ENCODE assay signal across 8 cellular contexts in the genomic region with DNA sequence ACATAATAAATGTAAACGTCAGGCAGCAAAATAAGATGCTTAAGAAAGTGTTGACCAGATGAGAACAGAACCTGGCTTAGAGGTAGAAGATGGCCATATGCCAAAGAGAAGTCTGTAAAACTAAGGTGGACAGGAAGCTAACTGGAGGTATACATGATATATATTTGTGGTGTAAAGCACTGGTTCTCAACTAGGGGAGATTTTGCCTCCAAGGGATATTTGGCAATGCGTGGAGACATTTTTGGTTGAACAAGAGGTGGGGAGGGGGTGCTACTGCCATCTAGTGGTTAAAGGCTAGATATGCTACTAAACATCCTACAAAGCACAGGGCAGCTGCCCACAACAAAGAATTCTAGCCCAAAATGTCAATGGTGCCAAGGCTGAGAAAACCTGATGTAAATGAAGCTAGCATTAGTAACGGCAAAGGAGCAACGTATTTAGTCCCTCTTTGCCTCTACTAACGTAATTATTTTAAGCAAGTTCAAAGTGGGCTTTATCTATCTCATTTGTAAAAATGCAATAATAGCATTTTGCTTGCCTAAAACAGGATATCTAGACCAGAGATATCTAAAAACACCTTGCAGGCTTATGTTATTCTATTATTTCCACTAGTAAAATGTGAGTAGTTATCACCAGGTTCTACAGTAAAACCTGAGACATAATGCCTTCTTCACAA.
A peak's percentile ranks its signal among the peaks of the same experiment; 100 is the strongest.
DNase-seq lines count a peak whose midpoint lies in the region; ATAC-seq and TF ChIP-seq lines count a peak whose summit lies in the region.

No MANE protein-coding gene starts in this region.

- CTCF ChIA-PET in activated B cell treated with CpG ODN at 0.5 μM for 24 hours (lab: Charles Lee), result interaction anchor here (0.7 to 2.9 kb wide), 11 partner anchors 10 to 949 kb away, joined by 3 to 20 read pairs (median 4); no protein-coding TSS in a partner anchor

- no peaks in the 10 kb centered on the region for H3K9me3 Mint-ChIP-seq in activated B cell treated with CpG ODN at 0.5 μM for 24 hours

- ATAC-seq in HG02852 (IDR thresholded peaks at IDR 0.05; ENCODE audit: unreplicated experiment), result peak; percentile 78
- ATAC-seq in activated B cell treated with CpG ODN at 0.5 μM for 24 hours (ENCODE audit: low read depth), result peak; percentile 83
- ATAC-seq in right lobe of liver, result peak; percentile 94 to 99 (median 97)
- no peak for ATAC-seq in GM21381 (IDR thresholded peaks at IDR 0.05; ENCODE audit: unreplicated experiment)

- H3K27me3 ChIP-seq in right lobe of liver, result no peaks in the 10 kb centered on the region

- DNase-seq in ELF-1 (ENCODE audit: low read depth, low spot score) (peak; percentile 73), NCI-H226 (peak; percentile 64), activated B cell treated with CpG ODN at 0.5 μM for 24 hours (no peak), cerebellum (ENCODE audit: low spot score) (peak; percentile 52), right lobe of liver (peak in 1 of 3 donors; percentile 62)
- DNase-seq in stimulated activated CD8-positive, alpha-beta memory T cell treated with anti-CD3 and anti-CD28 coated beads, Interleukin-15, amount 100 ng/mL, for 1 hour (ENCODE audit: low read depth), result peak; percentile 12

- H3K36me3 ChIP-seq in right lobe of liver, result peaks cover 0 to 3% (median 0%) of the 10 kb centered on the region in 4 donors

- H3K4me3 ChIP-seq in right lobe of liver, result no peak overlapping the region

- peaks cover 16% of the 10 kb centered on the region for H3K4me1 Mint-ChIP-seq in activated B cell treated with CpG ODN at 0.5 μM for 24 hours

- WGBS in right lobe of liver (ENCODE audit: insufficient coverage, low coverage, low lambda C conversion rate, missing lambda C conversion rate), result 18% methylated on average over 5 of the region's 5 CpGs

- TF ChIP-seq CTCF in activated B cell treated with CpG ODN at 0.5 μM for 24 hours (IDR thresholded peaks at IDR 0.05) (no peak), right lobe of liver (IDR thresholded peaks at IDR 0.05) (peak; percentile 84 to 93 (median 92))

- POLR2A ChIA-PET in activated B cell treated with CpG ODN at 0.5 μM for 24 hours (lab: Charles Lee), result no interaction called here

- no peak for TF ChIP-seq POLR2A in right lobe of liver (IDR thresholded peaks at IDR 0.05)

- peaks cover 18% of the 10 kb centered on the region for H3K36me3 Mint-ChIP-seq in activated B cell treated with CpG ODN at 0.5 μM for 24 hours (ENCODE audit: low read depth)

- intact Hi-C loops in activated B cell treated with CpG ODN at 0.5 μM for 24 hours (cut with micrococcal nuclease) (loop anchor here (1.0 to 5.0 kb wide), 9 partner anchors 91 to 1714 kb away; a partner anchor contains a TSS), right lobe of liver (cut with DNase I) (no loop called here)

- no peak overlapping the region for H3K27ac ChIP-seq in right lobe of liver

- H3K9me3 ChIP-seq in right lobe of liver, result no peaks in the 10 kb centered on the region

- no peaks in the 10 kb centered on the region for H3K27me3 Mint-ChIP-seq in activated B cell treated with CpG ODN at 0.5 μM for 24 hours

- H3K4me1 ChIP-seq in right lobe of liver, result no peaks in the 10 kb centered on the region

- no peak overlapping the region for H3K27ac Mint-ChIP-seq in activated B cell treated with CpG ODN at 0.5 μM for 24 hours

- no peak overlapping the region for H3K4me3 Mint-ChIP-seq in activated B cell treated with CpG ODN at 0.5 μM for 24 hours
